ENCODE assay signal across 1 cellular context in the genomic region with DNA sequence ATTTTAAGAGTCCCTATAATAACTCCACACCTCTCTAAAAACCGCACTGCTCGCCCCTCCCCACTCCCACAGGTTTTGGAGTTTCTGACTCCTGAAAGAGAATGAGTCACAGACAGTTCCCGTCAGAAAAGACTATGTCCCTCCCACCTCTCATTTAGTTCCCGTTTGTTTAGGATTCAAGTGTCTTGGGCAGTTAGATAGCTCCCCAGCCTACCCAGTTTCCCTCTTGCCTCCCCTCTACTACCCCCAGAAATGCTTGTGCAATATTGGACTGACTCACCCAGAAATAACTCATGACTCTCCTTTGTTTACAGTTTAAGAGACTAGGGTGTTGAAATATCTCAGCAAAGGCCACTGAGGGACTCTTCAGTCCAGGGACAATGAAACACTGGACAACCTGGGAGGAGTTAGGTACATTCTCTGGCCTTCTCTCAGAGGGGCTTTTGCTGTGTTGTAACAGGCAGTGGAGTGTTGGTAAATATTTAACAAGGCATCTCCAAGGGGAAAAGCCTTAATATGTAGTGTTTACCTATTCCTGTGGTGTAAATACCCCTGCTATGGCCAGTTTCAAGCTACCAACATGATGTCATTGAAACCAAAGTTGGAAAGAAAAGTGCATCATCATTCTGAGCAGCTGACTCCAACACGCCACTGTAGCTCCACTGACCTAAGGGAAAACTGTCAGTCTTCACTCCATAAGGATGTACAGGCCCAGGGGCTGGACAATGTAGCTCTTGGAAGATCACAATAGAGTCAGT.
TF ChIP-seq lines count a peak whose summit lies in the region.

No MANE protein-coding gene starts in this region.

TF ChIP-seq in HepG2, 621 proteins besides CTCF, POLR2A, EP300 and RAD21 (continued from another document and continues in another):
- TF ChIP-seq, protein P1, sequence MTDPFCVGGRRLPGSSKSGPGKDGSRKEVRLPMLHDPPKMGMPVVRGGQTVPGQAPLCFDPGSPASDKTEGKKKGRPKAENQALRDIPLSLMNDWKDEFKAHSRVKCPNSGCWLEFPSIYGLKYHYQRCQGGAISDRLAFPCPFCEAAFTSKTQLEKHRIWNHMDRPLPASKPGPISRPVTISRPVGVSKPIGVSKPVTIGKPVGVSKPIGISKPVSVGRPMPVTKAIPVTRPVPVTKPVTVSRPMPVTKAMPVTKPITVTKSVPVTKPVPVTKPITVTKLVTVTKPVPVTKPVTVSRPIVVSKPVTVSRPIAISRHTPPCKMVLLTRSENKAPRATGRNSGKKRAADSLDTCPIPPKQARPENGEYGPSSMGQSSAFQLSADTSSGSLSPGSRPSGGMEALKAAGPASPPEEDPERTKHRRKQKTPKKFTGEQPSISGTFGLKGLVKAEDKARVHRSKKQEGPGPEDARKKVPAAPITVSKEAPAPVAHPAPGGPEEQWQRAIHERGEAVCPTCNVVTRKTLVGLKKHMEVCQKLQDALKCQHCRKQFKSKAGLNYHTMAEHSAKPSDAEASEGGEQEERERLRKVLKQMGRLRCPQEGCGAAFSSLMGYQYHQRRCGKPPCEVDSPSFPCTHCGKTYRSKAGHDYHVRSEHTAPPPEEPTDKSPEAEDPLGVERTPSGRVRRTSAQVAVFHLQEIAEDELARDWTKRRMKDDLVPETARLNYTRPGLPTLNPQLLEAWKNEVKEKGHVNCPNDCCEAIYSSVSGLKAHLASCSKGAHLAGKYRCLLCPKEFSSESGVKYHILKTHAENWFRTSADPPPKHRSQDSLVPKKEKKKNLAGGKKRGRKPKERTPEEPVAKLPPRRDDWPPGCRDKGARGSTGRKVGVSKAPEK (CRISPR knock-in tag; IDR thresholded peaks at IDR 0.05; ENCODE audit: borderline replicate concordance), result no peak
- TF ChIP-seq ZNF232 (CRISPR knock-in tag; IDR thresholded peaks at IDR 0.05; ENCODE audit: borderline replicate concordance), result peak; percentile 77; the same call in 1 of the 2 replicates
- peak; percentile 86 for TF ChIP-seq HDAC1 (CRISPR knock-in tag; IDR thresholded peaks at IDR 0.05)
- TF ChIP-seq, protein P2, sequence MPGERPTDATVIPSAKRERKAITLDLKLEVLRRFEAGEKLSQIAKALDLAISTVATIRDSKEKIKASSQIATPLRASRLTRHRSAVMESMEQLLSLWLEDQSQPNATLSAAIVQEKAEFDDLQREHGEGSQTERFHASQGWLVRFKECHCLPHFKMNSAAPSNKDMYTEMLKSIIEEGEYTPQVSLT (CRISPR knock-in tag; IDR thresholded peaks at IDR 0.05; ENCODE audit: borderline replicate concordance, low read depth), result no peak
- TF ChIP-seq ZNF839 (CRISPR knock-in tag; IDR thresholded peaks at IDR 0.05; ENCODE audit: borderline replicate concordance), result no peak
- TF ChIP-seq, protein P3, sequence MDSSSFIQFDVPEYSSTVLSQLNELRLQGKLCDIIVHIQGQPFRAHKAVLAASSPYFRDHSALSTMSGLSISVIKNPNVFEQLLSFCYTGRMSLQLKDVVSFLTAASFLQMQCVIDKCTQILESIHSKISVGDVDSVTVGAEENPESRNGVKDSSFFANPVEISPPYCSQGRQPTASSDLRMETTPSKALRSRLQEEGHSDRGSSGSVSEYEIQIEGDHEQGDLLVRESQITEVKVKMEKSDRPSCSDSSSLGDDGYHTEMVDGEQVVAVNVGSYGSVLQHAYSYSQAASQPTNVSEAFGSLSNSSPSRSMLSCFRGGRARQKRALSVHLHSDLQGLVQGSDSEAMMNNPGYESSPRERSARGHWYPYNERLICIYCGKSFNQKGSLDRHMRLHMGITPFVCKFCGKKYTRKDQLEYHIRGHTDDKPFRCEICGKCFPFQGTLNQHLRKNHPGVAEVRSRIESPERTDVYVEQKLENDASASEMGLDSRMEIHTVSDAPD (CRISPR knock-in tag; IDR thresholded peaks at IDR 0.05), result no peak
- TF ChIP-seq FOXK2 (IDR thresholded peaks at IDR 0.05), result peak; percentile 98
- no peak for TF ChIP-seq GABPA (IDR thresholded peaks at IDR 0.05; ENCODE audit: low read depth, low read length)
- peak; percentile 60; the same call in 1 of the 2 replicates for TF ChIP-seq GABPA (CRISPR knock-in tag; IDR thresholded peaks at IDR 0.05; ENCODE audit: low read depth)
- no peak for TF ChIP-seq SYNCRIP (IDR thresholded peaks at IDR 0.05; ENCODE audit: insufficient read depth, low read depth, low read length)
- TF ChIP-seq TGIF2 (CRISPR knock-in tag; IDR thresholded peaks at IDR 0.05), result peak; percentile 59
- TF ChIP-seq MED8 (CRISPR knock-in tag; IDR thresholded peaks at IDR 0.05; ENCODE audit: insufficient replicate concordance), result peak; percentile 80
- TF ChIP-seq, protein P4, sequence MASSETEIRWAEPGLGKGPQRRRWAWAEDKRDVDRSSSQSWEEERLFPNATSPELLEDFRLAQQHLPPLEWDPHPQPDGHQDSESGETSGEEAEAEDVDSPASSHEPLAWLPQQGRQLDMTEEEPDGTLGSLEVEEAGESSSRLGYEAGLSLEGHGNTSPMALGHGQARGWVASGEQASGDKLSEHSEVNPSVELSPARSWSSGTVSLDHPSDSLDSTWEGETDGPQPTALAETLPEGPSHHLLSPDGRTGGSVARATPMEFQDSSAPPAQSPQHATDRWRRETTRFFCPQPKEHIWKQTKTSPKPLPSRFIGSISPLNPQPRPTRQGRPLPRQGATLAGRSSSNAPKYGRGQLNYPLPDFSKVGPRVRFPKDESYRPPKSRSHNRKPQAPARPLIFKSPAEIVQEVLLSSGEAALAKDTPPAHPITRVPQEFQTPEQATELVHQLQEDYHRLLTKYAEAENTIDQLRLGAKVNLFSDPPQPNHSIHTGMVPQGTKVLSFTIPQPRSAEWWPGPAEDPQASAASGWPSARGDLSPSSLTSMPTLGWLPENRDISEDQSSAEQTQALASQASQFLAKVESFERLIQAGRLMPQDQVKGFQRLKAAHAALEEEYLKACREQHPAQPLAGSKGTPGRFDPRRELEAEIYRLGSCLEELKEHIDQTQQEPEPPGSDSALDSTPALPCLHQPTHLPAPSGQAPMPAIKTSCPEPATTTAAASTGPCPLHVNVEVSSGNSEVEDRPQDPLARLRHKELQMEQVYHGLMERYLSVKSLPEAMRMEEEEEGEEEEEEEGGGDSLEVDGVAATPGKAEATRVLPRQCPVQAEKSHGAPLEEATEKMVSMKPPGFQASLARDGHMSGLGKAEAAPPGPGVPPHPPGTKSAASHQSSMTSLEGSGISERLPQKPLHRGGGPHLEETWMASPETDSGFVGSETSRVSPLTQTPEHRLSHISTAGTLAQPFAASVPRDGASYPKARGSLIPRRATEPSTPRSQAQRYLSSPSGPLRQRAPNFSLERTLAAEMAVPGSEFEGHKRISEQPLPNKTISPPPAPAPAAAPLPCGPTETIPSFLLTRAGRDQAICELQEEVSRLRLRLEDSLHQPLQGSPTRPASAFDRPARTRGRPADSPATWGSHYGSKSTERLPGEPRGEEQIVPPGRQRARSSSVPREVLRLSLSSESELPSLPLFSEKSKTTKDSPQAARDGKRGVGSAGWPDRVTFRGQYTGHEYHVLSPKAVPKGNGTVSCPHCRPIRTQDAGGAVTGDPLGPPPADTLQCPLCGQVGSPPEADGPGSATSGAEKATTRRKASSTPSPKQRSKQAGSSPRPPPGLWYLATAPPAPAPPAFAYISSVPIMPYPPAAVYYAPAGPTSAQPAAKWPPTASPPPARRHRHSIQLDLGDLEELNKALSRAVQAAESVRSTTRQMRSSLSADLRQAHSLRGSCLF (CRISPR knock-in tag; IDR thresholded peaks at IDR 0.05; ENCODE audit: borderline replicate concordance), result no peak
- TF ChIP-seq, protein P5, sequence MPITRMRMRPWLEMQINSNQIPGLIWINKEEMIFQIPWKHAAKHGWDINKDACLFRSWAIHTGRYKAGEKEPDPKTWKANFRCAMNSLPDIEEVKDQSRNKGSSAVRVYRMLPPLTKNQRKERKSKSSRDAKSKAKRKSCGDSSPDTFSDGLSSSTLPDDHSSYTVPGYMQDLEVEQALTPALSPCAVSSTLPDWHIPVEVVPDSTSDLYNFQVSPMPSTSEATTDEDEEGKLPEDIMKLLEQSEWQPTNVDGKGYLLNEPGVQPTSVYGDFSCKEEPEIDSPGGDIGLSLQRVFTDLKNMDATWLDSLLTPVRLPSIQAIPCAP (CRISPR knock-in tag; IDR thresholded peaks at IDR 0.05; ENCODE audit: low read depth), result no peak
- TF ChIP-seq RBFOX2 (IDR thresholded peaks at IDR 0.05; ENCODE audit: low read depth, low read length), result no peak
- TF ChIP-seq PRMT3 (CRISPR knock-in tag; IDR thresholded peaks at IDR 0.05; ENCODE audit: borderline replicate concordance, low read depth), result no peak
- 0 out of 2 replicates have a peak, but pooled peaks have one; percentile 67 for TF ChIP-seq HNRNPUL1 (IDR thresholded peaks at IDR 0.05; ENCODE audit: low read depth, low read length)
- TF ChIP-seq, protein P6, sequence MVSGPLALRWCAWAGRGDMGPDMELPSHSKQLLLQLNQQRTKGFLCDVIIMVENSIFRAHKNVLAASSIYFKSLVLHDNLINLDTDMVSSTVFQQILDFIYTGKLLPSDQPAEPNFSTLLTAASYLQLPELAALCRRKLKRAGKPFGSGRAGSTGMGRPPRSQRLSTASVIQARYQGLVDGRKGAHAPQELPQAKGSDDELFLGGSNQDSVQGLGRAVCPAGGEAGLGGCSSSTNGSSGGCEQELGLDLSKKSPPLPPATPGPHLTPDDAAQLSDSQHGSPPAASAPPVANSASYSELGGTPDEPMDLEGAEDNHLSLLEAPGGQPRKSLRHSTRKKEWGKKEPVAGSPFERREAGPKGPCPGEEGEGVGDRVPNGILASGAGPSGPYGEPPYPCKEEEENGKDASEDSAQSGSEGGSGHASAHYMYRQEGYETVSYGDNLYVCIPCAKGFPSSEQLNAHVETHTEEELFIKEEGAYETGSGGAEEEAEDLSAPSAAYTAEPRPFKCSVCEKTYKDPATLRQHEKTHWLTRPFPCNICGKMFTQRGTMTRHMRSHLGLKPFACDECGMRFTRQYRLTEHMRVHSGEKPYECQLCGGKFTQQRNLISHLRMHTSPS (CRISPR knock-in tag; IDR thresholded peaks at IDR 0.05; ENCODE audit: low read depth), result no peak
- peak; percentile 80 for TF ChIP-seq NR2F6 (IDR thresholded peaks at IDR 0.05)
- TF ChIP-seq NR2F6 (CRISPR knock-in tag; IDR thresholded peaks at IDR 0.05), result peak; percentile 77
- TF ChIP-seq, protein P7, sequence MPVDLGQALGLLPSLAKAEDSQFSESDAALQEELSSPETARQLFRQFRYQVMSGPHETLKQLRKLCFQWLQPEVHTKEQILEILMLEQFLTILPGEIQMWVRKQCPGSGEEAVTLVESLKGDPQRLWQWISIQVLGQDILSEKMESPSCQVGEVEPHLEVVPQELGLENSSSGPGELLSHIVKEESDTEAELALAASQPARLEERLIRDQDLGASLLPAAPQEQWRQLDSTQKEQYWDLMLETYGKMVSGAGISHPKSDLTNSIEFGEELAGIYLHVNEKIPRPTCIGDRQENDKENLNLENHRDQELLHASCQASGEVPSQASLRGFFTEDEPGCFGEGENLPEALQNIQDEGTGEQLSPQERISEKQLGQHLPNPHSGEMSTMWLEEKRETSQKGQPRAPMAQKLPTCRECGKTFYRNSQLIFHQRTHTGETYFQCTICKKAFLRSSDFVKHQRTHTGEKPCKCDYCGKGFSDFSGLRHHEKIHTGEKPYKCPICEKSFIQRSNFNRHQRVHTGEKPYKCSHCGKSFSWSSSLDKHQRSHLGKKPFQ (CRISPR knock-in tag; IDR thresholded peaks at IDR 0.05; ENCODE audit: insufficient replicate concordance), result peak; percentile 70
- TF ChIP-seq ZNF496 (CRISPR knock-in tag; IDR thresholded peaks at IDR 0.05; ENCODE audit: insufficient replicate concordance), result no peak
- no peak for TF ChIP-seq KAT2B (IDR thresholded peaks at IDR 0.05; ENCODE audit: borderline replicate concordance, low read depth, low read length)
- peak; percentile 70; the same call in 1 of the 2 replicates for TF ChIP-seq ZMYM4 (CRISPR knock-in tag; IDR thresholded peaks at IDR 0.05)
- peak; percentile 98 for TF ChIP-seq DPF2 (CRISPR knock-in tag; IDR thresholded peaks at IDR 0.05; ENCODE audit: borderline replicate concordance, low read depth)
- TF ChIP-seq, protein P8, sequence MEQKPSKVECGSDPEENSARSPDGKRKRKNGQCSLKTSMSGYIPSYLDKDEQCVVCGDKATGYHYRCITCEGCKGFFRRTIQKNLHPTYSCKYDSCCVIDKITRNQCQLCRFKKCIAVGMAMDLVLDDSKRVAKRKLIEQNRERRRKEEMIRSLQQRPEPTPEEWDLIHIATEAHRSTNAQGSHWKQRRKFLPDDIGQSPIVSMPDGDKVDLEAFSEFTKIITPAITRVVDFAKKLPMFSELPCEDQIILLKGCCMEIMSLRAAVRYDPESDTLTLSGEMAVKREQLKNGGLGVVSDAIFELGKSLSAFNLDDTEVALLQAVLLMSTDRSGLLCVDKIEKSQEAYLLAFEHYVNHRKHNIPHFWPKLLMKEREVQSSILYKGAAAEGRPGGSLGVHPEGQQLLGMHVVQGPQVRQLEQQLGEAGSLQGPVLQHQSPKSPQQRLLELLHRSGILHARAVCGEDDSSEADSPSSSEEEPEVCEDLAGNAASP (CRISPR knock-in tag; IDR thresholded peaks at IDR 0.05; ENCODE audit: borderline replicate concordance), result peak; percentile 93
- TF ChIP-seq, protein P9, sequence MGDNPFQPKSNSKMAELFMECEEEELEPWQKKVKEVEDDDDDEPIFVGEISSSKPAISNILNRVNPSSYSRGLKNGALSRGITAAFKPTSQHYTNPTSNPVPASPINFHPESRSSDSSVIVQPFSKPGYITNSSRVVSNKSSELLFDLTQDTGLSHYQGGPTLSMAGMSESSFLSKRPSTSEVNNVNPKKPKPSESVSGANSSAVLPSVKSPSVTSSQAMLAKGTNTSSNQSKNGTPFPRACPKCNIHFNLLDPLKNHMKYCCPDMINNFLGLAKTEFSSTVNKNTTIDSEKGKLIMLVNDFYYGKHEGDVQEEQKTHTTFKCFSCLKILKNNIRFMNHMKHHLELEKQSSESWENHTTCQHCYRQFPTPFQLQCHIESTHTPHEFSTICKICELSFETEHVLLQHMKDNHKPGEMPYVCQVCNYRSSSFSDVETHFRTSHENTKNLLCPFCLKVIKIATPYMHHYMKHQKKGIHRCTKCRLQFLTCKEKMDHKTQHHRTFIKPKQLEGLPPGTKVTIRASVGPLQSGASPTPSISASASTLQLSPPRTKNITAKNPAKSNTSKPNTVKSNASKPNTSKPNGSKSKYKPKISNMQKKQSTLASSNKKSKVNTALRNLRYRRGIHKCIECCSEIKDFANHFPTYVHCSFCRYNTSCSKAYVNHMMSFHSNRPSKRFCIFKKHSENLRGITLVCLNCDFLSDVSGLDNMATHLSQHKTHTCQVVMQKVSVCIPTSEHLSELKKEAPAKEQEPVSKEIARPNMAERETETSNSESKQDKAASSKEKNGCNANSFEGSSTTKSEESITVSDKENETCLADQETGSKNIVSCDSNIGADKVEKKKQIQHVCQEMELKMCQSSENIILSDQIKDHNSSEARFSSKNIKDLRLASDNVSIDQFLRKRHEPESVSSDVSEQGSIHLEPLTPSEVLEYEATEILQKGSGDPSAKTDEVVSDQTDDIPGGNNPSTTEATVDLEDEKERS (CRISPR knock-in tag; IDR thresholded peaks at IDR 0.05), result peak; percentile 87
- TF ChIP-seq TP53 (CRISPR knock-in tag; conservative IDR thresholded peaks at IDR 0.05), result peak; percentile 71; the same call in 1 of the 2 replicates
- TF ChIP-seq ZNF333 (CRISPR knock-in tag; IDR thresholded peaks at IDR 0.05; ENCODE audit: borderline replicate concordance), result no peak
- peak; percentile 51; the same call in 1 of the 2 replicates for TF ChIP-seq ZBTB8A (CRISPR knock-in tag; IDR thresholded peaks at IDR 0.05; ENCODE audit: borderline replicate concordance, low read depth)
- no peak for TF ChIP-seq EZH2 (conservative IDR thresholded peaks at IDR 0.05; ENCODE audit: low read depth, low read length)
- TF ChIP-seq ZBTB20 (CRISPR knock-in tag; IDR thresholded peaks at IDR 0.05; ENCODE audit: borderline replicate concordance, low read depth), result 0 out of 2 replicates have a peak, but pooled peaks have one; percentile 47
- no peak for TF ChIP-seq ZNF235 (CRISPR knock-in tag; IDR thresholded peaks at IDR 0.05; ENCODE audit: borderline replicate concordance)
- TF ChIP-seq HOXD1 (CRISPR knock-in tag; IDR thresholded peaks at IDR 0.05), result peak; percentile 55; the same call in 1 of the 2 replicates
